ENCODE assay signal across 17 cellular contexts in genomic region chr10:115065731-115066130, GRCh38. TPM values are rescaled to one million over a fixed set of nuclear protein-coding genes. Genes with fewer than 3 reads are reported as not detected.
"Had no signal": no experiment of that assay in that cellular context is flagged by ENCODE, and none has a peak within 500 bp of the region (broad histone marks: within the 10 kb centered on the region; RNA-seq: fewer than 3 reads in every experiment).

No MANE protein-coding gene starts in this region.

- H3K27me3 ChIP-seq: ovary, right atrium auricular region, sigmoid colon had no signal

- H3K36me3 Mint-ChIP-seq: naive thymus-derived CD8-positive, alpha-beta T cell; type B pancreatic cell had no signal

- H3K4me3 Mint-ChIP-seq: memory B cell; naive thymus-derived CD8-positive, alpha-beta T cell; type B pancreatic cell had no signal

- H3K4me1 ChIP-seq: heart right ventricle, left ventricle myocardium inferior, lower lobe of right lung, right atrium auricular region, sigmoid colon had no signal

- DNase-seq: effector CD8-positive, alpha-beta T cell; heart right ventricle; hypothalamus; left ventricle myocardium inferior; lower lobe of right lung; naive thymus-derived CD8-positive, alpha-beta T cell; ovary; sigmoid colon; stimulated activated CD4-positive, alpha-beta T cell treated with anti-CD3 and anti-CD28 coated beads, Interleukin-12 subunit alpha, Interleukin-12 subunit beta, amount 100 ng/mL, for 4 hours; stimulated activated CD4-positive, alpha-beta T cell treated with anti-CD3 and anti-CD28 coated beads, Interleukin-2, amount 100 ng/mL, for 48 hours; stimulated activated naive CD4-positive, alpha-beta T cell treated with Interleukin-2 at 50 U/mL for 16 hours had no signal

- H3K4me3 ChIP-seq: coronary artery, heart right ventricle, left ventricle myocardium inferior, lower lobe of right lung, ovary, right atrium auricular region, sigmoid colon, skin epidermis had no signal

- H3K36me3 ChIP-seq: heart right ventricle, left ventricle myocardium inferior, lower lobe of right lung, ovary, right atrium auricular region, sigmoid colon had no signal

- H3K27ac Mint-ChIP-seq: memory B cell; naive thymus-derived CD8-positive, alpha-beta T cell; type B pancreatic cell had no signal

- H3K4me1 Mint-ChIP-seq: naive thymus-derived CD8-positive, alpha-beta T cell had no signal

- ATAC-seq: esophagus mucosa; heart right ventricle; lower lobe of right lung; naive thymus-derived CD8-positive, alpha-beta T cell had no signal

- H3K9me3 Mint-ChIP-seq: memory B cell; naive thymus-derived CD8-positive, alpha-beta T cell; type B pancreatic cell had no signal

- H3K9me3 ChIP-seq: heart right ventricle, left ventricle myocardium inferior, lower lobe of right lung, ovary, right atrium auricular region, sigmoid colon had no signal

- H3K27ac ChIP-seq: coronary artery, heart right ventricle, left ventricle myocardium inferior, lower lobe of right lung, ovary, right atrium auricular region, sigmoid colon, skin epidermis had no signal

RNA-seq across cellular contexts. Expression of gene ATRNL1, which starts 27.4 kb away (rescaled TPM):
- total RNA-seq: naive thymus-derived CD8-positive, alpha-beta T cell had no signal
- polyA plus RNA-seq: naive thymus-derived CD8-positive, alpha-beta T cell had no signal
